Comparison of ENCODE assay signal across 2 cellular contexts in genomic region chr14:90561031-90561430, GRCh38.
TF ChIP-seq lines count a peak whose summit lies in the region.

No MANE protein-coding gene starts in this region.

TF ChIP-seq in HEK293, 187 proteins besides CTCF, POLR2A, EP300 and RAD21 (continued from another document):
- TF ChIP-seq REST (tag by site-specific recombination; IDR thresholded peaks at IDR 0.05): 0 out of 2 replicates have a peak, but pooled peaks have one; percentile 34

TF ChIP-seq in H1, 55 proteins besides CTCF, POLR2A, EP300 and RAD21 (continued from another document):
- TF ChIP-seq ATF3 (IDR thresholded peaks at IDR 0.05; ENCODE audit: insufficient read depth, low read depth, low read length) (no peak), RBBP5 (IDR thresholded peaks at IDR 0.05; ENCODE audit: borderline replicate concordance, low read depth, low read length) (no peak), RNF2 (IDR thresholded peaks at IDR 0.05; ENCODE audit: borderline replicate concordance, low read depth, low read length, missing control alignments, poor library complexity, severe bottlenecking) (no peak), NRF1 (IDR thresholded peaks at IDR 0.05; ENCODE audit: low read depth, low read length) (no peak), SAP30 (IDR thresholded peaks at IDR 0.05; ENCODE audit: insufficient read depth, insufficient replicate concordance, low read length) (no peak), POLR2AphosphoS5 (IDR thresholded peaks at IDR 0.05; ENCODE audit: low read depth, low read length) (no peak), SRF (IDR thresholded peaks at IDR 0.05; ENCODE audit: low read depth, low read length) (no peak)
